ENCODE assay signal across 8 cellular contexts in genomic region chr10:100433253-100434240, GRCh38. TPM values are rescaled to one million over a fixed set of nuclear protein-coding genes. Genes with fewer than 3 reads are reported as not detected.
A peak's percentile ranks its signal among the peaks of the same experiment; 100 is the strongest.
DNase-seq lines count a peak whose midpoint lies in the region; ATAC-seq, FAIRE-seq and TF ChIP-seq lines count a peak whose summit lies in the region.

No MANE protein-coding gene starts in this region.

- peak; percentile 99 for TF ChIP-seq CTCF in brain microvascular endothelial cell (IDR thresholded peaks at IDR 0.05; ENCODE audit: low read depth, low read length, missing control alignments)

- no peak for TF ChIP-seq POLR2A in GM12892 (IDR thresholded peaks at IDR 0.05; ENCODE audit: low read depth, low read length)

- DNase-seq in GM12892 (ENCODE audit: insufficient read length) = peak; percentile 43
- DNase-seq in NCI-H2196 (lab: John Stamatoyannopoulos, UW; ENCODE audit: unreplicated experiment) = peak; percentile 91
- peak; percentile 88 for DNase-seq in UCSD-AML1 (lab: John Stamatoyannopoulos, UW; ENCODE audit: unreplicated experiment)
- DNase-seq in brain microvascular endothelial cell = peak; percentile 92
- peak; percentile 93 for DNase-seq in iPS-NIHi11 (ENCODE audit: low spot score)
- DNase-seq in stimulated activated CD4-positive, alpha-beta T cell treated with anti-CD3 and anti-CD28 coated beads, Interleukin-12 subunit alpha, Interleukin-12 subunit beta, amount 100 ng/mL, for 4 hours = peak; percentile 97

- peak; percentile 90 for ATAC-seq in HG03097 (IDR thresholded peaks at IDR 0.05; ENCODE audit: low FRiP score, unreplicated experiment)
- no peak for ATAC-seq in HG03196 (IDR thresholded peaks at IDR 0.05; ENCODE audit: unreplicated experiment)

- FAIRE-seq in GM12892 (lab: Jason Lieb, UNC) = peak; percentile 99

- no peaks in the 10 kb centered on the region for H3K27me3 ChIP-seq in brain microvascular endothelial cell (replicated peaks)

- in situ Hi-C loops in brain microvascular endothelial cell (cut with HindIII; ENCODE audit: low pct_ligation_motif_present, low sequenced_read_pairs) = loop anchor here (25.0 kb wide), 1 partner anchor 96 kb away; the partner anchor contains the start of genes PKD2L1 and SCD

- H3K27ac ChIP-seq in brain microvascular endothelial cell = no peak overlapping the region

- no peak overlapping the region for H3K4me3 ChIP-seq in brain microvascular endothelial cell (ENCODE audit: low read depth, low read length)

- no peaks in the 10 kb centered on the region for H3K36me3 ChIP-seq in brain microvascular endothelial cell (replicated peaks)

RNA-seq across cellular contexts. Expression of gene WNT8B, which starts 29.3 kb away (rescaled TPM):
- not detected for polyA plus RNA-seq in GM12892 (2012; ENCODE audit: missing spikeins)

Comparison
In these comparisons a context has a peak if more than half of its experiments do, and no peak if none do; other contexts are left out.
1. DNase-seq: peak in every context shown above with its lines; median percentile 97 in stimulated activated CD4-positive, alpha-beta T cell treated with anti-CD3 and anti-CD28 coated beads, Interleukin-12 subunit alpha, Interleukin-12 subunit beta, amount 100 ng/mL, for 4 hours; 93 in iPS-NIHi11; 92 in brain microvascular endothelial cell; 91 in NCI-H2196; 88 in UCSD-AML1; 43 in GM12892.